Comparison of ENCODE assay signal across 18 cellular contexts in the genomic region with DNA sequence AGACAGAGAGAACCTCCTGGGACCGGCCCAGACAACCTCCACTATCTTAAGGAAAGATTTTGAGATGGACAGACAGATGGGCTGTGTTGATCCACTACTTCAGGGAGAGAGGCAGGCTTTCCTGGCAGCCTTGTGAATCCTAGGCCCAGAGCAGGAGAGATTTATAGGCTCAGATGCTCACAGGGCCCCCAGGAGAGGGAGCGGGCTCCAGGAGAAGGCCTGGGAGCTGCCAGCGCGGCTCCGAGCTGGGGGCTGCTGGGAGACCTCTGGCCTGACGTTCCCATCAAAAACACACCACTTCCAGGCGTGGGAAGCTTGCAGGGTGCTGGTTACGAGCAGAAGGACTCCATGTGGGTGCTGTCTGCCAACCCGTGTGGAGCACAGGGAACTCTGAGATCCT. TPM values are rescaled to one million over a fixed set of nuclear protein-coding genes. Genes with fewer than 3 reads are reported as not detected.
DNase-seq lines count a peak whose midpoint lies in the region; ATAC-seq and TF ChIP-seq lines count a peak whose summit lies in the region.
"Had no signal": no experiment of that assay in that cellular context is flagged by ENCODE, and none has a peak within 500 bp of the region (broad histone marks: within the 10 kb centered on the region; RNA-seq: fewer than 3 reads in every experiment).

No MANE protein-coding gene starts in this region.

- H3K4me1 Mint-ChIP-seq in Caco-2 (ENCODE audit: low read depth, unreplicated experiment) (no peaks in the 10 kb centered on the region), HFFc6 (ENCODE audit: low read depth) (no peaks in the 10 kb centered on the region)

- H3K9me3 Mint-ChIP-seq in Caco-2 (ENCODE audit: unreplicated experiment) (peaks cover 13% of the 10 kb centered on the region), HFFc6 (no peaks in the 10 kb centered on the region)

- ATAC-seq in gastroesophageal sphincter (no peak), thoracic aorta (ENCODE audit: insufficient number of reproducible peaks, low FRiP score, low read depth) (no peak)
- ATAC-seq: A549, Panc1 had no signal

- BruUV-seq in Caco-2 (replicated peaks; lab: Mats Ljungman, UMichigan): no TSS peak

- CTCF ChIA-PET in Caco-2 (lab: Charles Lee): no interaction called here

- DNase-seq in WERI-Rb-1: peak; percentile 10
- DNase-seq in posterior vena cava (ENCODE audit: low spot score): peak; percentile 62
- DNase-seq in thoracic aorta (ENCODE audit: low spot score): no peak
- DNase-seq in stimulated activated CD4-positive, alpha-beta T cell treated with anti-CD3 and anti-CD28 coated beads, Interleukin-1b, Interleukin-23, amount 100 ng/mL, for 48 hours: no peak
- no peak for DNase-seq in Caco-2
- DNase-seq in NCI-H2171 (lab: John Stamatoyannopoulos, UW): no peak
- no peak for DNase-seq in HFFc6
- DNase-seq: C1 segment of cervical spinal cord, DND-41, HCEC 1CT, NCI-H1417 treated with DMSO at 0.1 percent for 48 hours, NCI-H2029, NCI-H510A, NCI-H774 had no signal

- POLR2A ChIA-PET in Caco-2 (lab: Charles Lee): no interaction called here

- H3K4me1 ChIP-seq in gastroesophageal sphincter: peaks cover 0 to 98% (median 9%) of the 10 kb centered on the region in 3 donors
- H3K4me1 ChIP-seq in thoracic aorta (ENCODE audit: control insufficient read depth in 1 of 2, low read depth in 2 of 2): peaks cover 49 to 100% of the 10 kb centered on the region in 2 donors
- H3K4me1 ChIP-seq in Caco-2: no peaks in the 10 kb centered on the region
- H3K4me1 ChIP-seq: A549 had no signal

- no peaks in the 10 kb centered on the region for H3K36me3 ChIP-seq in WERI-Rb-1
- H3K36me3 ChIP-seq in gastroesophageal sphincter: peaks cover 0 to 40% of the 10 kb centered on the region in 2 donors
- peaks cover 34% of the 10 kb centered on the region for H3K36me3 ChIP-seq in thoracic aorta
- H3K36me3 ChIP-seq in Caco-2 (ENCODE audit: control insufficient read depth, insufficient read depth, low read length): no peaks in the 10 kb centered on the region

- H3K9me3 ChIP-seq in WERI-Rb-1 (ENCODE audit: severe bottlenecking) (no peaks in the 10 kb centered on the region), gastroesophageal sphincter (no peaks in the 10 kb centered on the region), thoracic aorta (no peaks in the 10 kb centered on the region), Caco-2 (no peaks in the 10 kb centered on the region)
- H3K9me3 ChIP-seq: A549 had no signal

- TF ChIP-seq CTCF in WERI-Rb-1 (IDR thresholded peaks at IDR 0.05; ENCODE audit: low read depth, low read length) (no peak), gastroesophageal sphincter (IDR thresholded peaks at IDR 0.05) (no peak), thoracic aorta (IDR thresholded peaks at IDR 0.05) (no peak), Caco-2 (IDR thresholded peaks at IDR 0.05; ENCODE audit: insufficient read depth in 1 of 2, low read depth in 1 of 2, low read length in 1 of 2, severe bottlenecking in 1 of 2, unreplicated experiment in 1 of 2) (no peak), HFFc6 (IDR thresholded peaks at IDR 0.05) (no peak)

- H3K27me3 ChIP-seq in WERI-Rb-1 (ENCODE audit: insufficient read depth, low read depth, severe bottlenecking) (peaks cover 6% of the 10 kb centered on the region), gastroesophageal sphincter (no peaks in the 10 kb centered on the region), thoracic aorta (replicated peaks; ENCODE audit: insufficient read depth) (no peaks in the 10 kb centered on the region), Caco-2 (replicated peaks; ENCODE audit: control insufficient read depth, insufficient read depth, low read length) (no peaks in the 10 kb centered on the region)

- no peak overlapping the region for H3K4me3 ChIP-seq in WERI-Rb-1 (ENCODE audit: low read depth, low read length)
- no peak overlapping the region for H3K4me3 ChIP-seq in gastroesophageal sphincter
- no peak overlapping the region for H3K4me3 ChIP-seq in thoracic aorta
- H3K4me3 ChIP-seq in Caco-2 (ENCODE audit: low read depth, low read length): no peak overlapping the region
- H3K4me3 ChIP-seq: A549 had no signal

- TF ChIP-seq POLR2A in gastroesophageal sphincter (IDR thresholded peaks at IDR 0.05): no peak

- no peak overlapping the region for H3K4me3 Mint-ChIP-seq in Caco-2 (ENCODE audit: unreplicated experiment)
- no peak overlapping the region for H3K4me3 Mint-ChIP-seq in HFFc6

- no peak for TF ChIP-seq EP300 in gastroesophageal sphincter (IDR thresholded peaks at IDR 0.05)

- no peak overlapping the region for H3K27ac Mint-ChIP-seq in Caco-2 (ENCODE audit: unreplicated experiment)
- H3K27ac Mint-ChIP-seq in HFFc6: no peak overlapping the region

- H3K27ac ChIP-seq in WERI-Rb-1 (no peak overlapping the region), gastroesophageal sphincter (peak overlapping the region; percentile 47 to 92 (median 78)), thoracic aorta (peak overlapping the region; percentile 80 to 96)
- H3K27ac ChIP-seq: A549, HL-60 had no signal

- no peaks in the 10 kb centered on the region for H3K36me3 Mint-ChIP-seq in Caco-2 (ENCODE audit: insufficient read depth, unreplicated experiment)
- no peaks in the 10 kb centered on the region for H3K36me3 Mint-ChIP-seq in HFFc6 (ENCODE audit: low read depth)

- WGBS in gastroesophageal sphincter (ENCODE audit: low coverage in 1 of 2), 2 donors: 18% methylated on average over 3 of the region's 9 CpGs; no CpG with 5 or more reads in 1 of the 2 donors

- peaks cover 7% of the 10 kb centered on the region for H3K27me3 Mint-ChIP-seq in Caco-2 (ENCODE audit: insufficient read depth, unreplicated experiment)
- peaks cover 41% of the 10 kb centered on the region for H3K27me3 Mint-ChIP-seq in HFFc6 (ENCODE audit: insufficient read depth)

- intact Hi-C loops in posterior vena cava (cut with DNase I): no loop called here
- intact Hi-C loops in Caco-2 (cut with micrococcal nuclease; ENCODE audit: unreplicated experiment): no loop called here

RNA-seq across cellular contexts. Expression of a gene that starts 53.2 kb away (rescaled TPM):
- total RNA-seq in gastroesophageal sphincter (over 10,000 TPM in 3 of 4 donors, 1,000 to 10,000 TPM in 1; 7,231 to 23,237 (median 11,307) TPM), posterior vena cava (1,000 to 10,000 TPM; 1,932 to 2,544 TPM), thoracic aorta (1,000 to 10,000 TPM; 2,411 to 2,456 TPM), Caco-2 (2022) (0.19 TPM in 1 of 2 replicates, not detected in the other)
- total RNA-seq in HFFc6 (2021; fragmentation: NEBNext Ultra II Directional; extraction: Animal tissue kit (Norgen Biotek cat#: 25700)): under 1 TPM in 4 of 6 experiments, not detected in 2; 0.02 to 0.23 (median 0.21) TPM

Comparison
In these comparisons a context has a peak if more than half of its experiments do, and no peak if none do; other contexts are left out.
1. DNase-seq: peak in WERI-Rb-1 (single experiment) and posterior vena cava (single experiment); none in thoracic aorta (single experiment), stimulated activated CD4-positive, alpha-beta T cell treated with anti-CD3 and anti-CD28 coated beads, Interleukin-1b, Interleukin-23, amount 100 ng/mL, for 48 hours (single experiment), Caco-2 (0 of 2), NCI-H2171 (single experiment) and HFFc6 (single experiment).
2. RNA of a gene that starts 53.2 kb away (total RNA-seq): 7,231 to 23,237 TPM in gastroesophageal sphincter, 1,932 to 2,544 TPM in posterior vena cava and 2,411 to 2,456 TPM in thoracic aorta; 0.02 to 0.23 TPM in HFFc6 and 0.19 TPM in Caco-2; every median in the first group is over 1,000 times any median in the second.